1 cellular context compared by ENCODE assay signal in the genomic region with DNA sequence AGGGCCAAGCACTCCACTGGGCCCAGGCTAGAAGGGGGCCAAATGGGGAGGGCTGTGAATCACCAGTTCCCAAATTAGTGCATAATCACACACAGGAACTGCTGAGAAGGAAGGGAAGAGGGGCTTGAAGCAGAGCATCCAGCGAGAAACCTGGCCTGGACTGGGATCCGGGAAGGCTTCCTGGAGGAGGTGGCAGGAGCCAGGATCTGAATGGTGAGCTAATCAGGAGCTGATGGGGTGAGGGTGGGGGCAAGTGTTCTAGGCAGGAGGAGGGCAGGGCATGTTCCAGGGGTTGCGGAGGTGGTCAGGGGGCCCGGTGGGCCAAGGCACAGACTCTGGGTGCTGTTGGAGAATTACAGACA.
TF ChIP-seq lines count a peak whose summit lies in the region.

No MANE protein-coding gene starts in this region.

TF ChIP-seq in GM23338, 12 proteins besides CTCF, POLR2A, EP300 and RAD21:
- TF ChIP-seq, protein P1, sequence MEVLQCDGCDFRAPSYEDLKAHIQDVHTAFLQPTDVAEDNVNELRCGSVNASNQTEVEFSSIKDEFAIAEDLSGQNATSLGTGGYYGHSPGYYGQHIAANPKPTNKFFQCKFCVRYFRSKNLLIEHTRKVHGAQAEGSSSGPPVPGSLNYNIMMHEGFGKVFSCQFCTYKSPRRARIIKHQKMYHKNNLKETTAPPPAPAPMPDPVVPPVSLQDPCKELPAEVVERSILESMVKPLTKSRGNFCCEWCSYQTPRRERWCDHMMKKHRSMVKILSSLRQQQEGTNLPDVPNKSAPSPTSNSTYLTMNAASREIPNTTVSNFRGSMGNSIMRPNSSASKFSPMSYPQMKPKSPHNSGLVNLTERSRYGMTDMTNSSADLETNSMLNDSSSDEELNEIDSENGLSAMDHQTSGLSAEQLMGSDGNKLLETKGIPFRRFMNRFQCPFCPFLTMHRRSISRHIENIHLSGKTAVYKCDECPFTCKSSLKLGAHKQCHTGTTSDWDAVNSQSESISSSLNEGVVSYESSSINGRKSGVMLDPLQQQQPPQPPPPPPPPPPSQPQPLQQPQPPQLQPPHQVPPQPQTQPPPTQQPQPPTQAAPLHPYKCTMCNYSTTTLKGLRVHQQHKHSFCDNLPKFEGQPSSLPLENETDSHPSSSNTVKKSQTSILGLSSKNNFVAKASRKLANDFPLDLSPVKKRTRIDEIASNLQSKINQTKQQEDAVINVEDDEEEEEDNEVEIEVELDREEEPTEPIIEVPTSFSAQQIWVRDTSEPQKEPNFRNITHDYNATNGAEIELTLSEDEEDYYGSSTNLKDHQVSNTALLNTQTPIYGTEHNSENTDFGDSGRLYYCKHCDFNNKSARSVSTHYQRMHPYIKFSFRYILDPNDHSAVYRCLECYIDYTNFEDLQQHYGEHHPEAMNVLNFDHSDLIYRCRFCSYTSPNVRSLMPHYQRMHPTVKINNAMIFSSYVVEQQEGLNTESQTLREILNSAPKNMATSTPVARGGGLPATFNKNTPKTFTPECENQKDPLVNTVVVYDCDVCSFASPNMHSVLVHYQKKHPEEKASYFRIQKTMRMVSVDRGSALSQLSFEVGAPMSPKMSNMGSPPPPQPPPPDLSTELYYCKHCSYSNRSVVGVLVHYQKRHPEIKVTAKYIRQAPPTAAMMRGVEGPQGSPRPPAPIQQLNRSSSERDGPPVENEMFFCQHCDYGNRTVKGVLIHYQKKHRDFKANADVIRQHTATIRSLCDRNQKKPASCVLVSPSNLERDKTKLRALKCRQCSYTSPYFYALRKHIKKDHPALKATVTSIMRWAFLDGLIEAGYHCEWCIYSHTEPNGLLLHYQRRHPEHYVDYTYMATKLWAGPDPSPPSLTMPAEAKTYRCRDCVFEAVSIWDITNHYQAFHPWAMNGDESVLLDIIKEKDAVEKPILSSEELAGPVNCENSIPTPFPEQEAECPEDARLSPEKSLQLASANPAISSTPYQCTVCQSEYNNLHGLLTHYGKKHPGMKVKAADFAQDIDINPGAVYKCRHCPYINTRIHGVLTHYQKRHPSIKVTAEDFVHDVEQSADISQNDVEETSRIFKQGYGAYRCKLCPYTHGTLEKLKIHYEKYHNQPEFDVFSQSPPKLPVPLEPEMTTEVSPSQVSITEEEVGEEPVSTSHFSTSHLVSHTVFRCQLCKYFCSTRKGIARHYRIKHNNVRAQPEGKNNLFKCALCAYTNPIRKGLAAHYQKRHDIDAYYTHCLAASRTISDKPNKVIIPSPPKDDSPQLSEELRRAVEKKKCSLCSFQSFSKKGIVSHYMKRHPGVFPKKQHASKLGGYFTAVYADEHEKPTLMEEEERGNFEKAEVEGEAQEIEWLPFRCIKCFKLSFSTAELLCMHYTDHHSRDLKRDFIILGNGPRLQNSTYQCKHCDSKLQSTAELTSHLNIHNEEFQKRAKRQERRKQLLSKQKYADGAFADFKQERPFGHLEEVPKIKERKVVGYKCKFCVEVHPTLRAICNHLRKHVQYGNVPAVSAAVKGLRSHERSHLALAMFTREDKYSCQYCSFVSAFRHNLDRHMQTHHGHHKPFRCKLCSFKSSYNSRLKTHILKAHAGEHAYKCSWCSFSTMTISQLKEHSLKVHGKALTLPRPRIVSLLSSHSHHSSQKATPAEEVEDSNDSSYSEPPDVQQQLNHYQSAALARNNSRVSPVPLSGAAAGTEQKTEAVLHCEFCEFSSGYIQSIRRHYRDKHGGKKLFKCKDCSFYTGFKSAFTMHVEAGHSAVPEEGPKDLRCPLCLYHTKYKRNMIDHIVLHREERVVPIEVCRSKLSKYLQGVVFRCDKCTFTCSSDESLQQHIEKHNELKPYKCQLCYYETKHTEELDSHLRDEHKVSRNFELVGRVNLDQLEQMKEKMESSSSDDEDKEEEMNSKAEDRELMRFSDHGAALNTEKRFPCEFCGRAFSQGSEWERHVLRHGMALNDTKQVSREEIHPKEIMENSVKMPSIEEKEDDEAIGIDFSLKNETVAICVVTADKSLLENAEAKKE (CRISPR knock-in tag; IDR thresholded peaks at IDR 0.05) = no peak
- TF ChIP-seq POLR2AphosphoS5 (IDR thresholded peaks at IDR 0.05; ENCODE audit: low read depth) (no peak), EZH2phosphoT487 (IDR thresholded peaks at IDR 0.05; ENCODE audit: unreplicated experiment) (no peak), ZNF331 (CRISPR knock-in tag; IDR thresholded peaks at IDR 0.05; ENCODE audit: low read depth) (no peak), NANOG (IDR thresholded peaks at IDR 0.05; ENCODE audit: borderline replicate concordance) (no peak), CREB1 (CRISPR knock-in tag; IDR thresholded peaks at IDR 0.05; ENCODE audit: low read depth) (no peak), STAT1 (IDR thresholded peaks at IDR 0.05; ENCODE audit: unreplicated experiment) (no peak), JUNB (IDR thresholded peaks at IDR 0.05; ENCODE audit: unreplicated experiment) (no peak), ZNF114 (CRISPR knock-in tag; IDR thresholded peaks at IDR 0.05) (no peak), EZH2 (IDR thresholded peaks at IDR 0.05; ENCODE audit: low read depth, unreplicated experiment) (no peak)
- TF ChIP-seq, protein P2, sequence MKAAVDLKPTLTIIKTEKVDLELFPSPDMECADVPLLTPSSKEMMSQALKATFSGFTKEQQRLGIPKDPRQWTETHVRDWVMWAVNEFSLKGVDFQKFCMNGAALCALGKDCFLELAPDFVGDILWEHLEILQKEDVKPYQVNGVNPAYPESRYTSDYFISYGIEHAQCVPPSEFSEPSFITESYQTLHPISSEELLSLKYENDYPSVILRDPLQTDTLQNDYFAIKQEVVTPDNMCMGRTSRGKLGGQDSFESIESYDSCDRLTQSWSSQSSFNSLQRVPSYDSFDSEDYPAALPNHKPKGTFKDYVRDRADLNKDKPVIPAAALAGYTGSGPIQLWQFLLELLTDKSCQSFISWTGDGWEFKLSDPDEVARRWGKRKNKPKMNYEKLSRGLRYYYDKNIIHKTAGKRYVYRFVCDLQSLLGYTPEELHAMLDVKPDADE (IDR thresholded peaks at IDR 0.05) = no peak
- TF ChIP-seq, protein P3, sequence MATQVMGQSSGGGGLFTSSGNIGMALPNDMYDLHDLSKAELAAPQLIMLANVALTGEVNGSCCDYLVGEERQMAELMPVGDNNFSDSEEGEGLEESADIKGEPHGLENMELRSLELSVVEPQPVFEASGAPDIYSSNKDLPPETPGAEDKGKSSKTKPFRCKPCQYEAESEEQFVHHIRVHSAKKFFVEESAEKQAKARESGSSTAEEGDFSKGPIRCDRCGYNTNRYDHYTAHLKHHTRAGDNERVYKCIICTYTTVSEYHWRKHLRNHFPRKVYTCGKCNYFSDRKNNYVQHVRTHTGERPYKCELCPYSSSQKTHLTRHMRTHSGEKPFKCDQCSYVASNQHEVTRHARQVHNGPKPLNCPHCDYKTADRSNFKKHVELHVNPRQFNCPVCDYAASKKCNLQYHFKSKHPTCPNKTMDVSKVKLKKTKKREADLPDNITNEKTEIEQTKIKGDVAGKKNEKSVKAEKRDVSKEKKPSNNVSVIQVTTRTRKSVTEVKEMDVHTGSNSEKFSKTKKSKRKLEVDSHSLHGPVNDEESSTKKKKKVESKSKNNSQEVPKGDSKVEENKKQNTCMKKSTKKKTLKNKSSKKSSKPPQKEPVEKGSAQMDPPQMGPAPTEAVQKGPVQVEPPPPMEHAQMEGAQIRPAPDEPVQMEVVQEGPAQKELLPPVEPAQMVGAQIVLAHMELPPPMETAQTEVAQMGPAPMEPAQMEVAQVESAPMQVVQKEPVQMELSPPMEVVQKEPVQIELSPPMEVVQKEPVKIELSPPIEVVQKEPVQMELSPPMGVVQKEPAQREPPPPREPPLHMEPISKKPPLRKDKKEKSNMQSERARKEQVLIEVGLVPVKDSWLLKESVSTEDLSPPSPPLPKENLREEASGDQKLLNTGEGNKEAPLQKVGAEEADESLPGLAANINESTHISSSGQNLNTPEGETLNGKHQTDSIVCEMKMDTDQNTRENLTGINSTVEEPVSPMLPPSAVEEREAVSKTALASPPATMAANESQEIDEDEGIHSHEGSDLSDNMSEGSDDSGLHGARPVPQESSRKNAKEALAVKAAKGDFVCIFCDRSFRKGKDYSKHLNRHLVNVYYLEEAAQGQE (IDR thresholded peaks at IDR 0.05; ENCODE audit: unreplicated experiment) = no peak
TF ChIP-seq in GM23338: peak in this region for 0.
